26 cellular contexts compared by ENCODE assay signal in the genomic region with DNA sequence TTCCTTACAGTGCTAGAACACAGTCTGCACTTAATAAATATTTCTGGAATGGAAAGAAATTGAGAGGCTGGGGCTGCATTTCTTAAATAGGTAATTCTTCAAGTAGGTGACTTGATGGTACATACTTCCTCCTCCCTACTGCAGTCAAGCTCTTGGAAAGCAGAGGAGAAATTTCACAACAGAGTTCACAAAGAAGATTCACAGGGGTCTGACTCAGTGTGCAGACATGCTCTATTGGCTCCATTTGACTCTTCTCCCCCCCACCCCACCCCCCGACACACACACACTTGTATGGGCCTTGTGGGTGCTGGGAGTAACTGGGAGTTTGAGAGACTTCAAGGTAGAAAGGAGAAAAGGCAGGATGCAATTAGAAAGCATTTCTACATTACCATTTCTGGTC. TPM values are rescaled to one million over a fixed set of nuclear protein-coding genes. Genes with fewer than 3 reads are reported as not detected.
DNase-seq lines count a peak whose midpoint lies in the region; ATAC-seq and TF ChIP-seq lines count a peak whose summit lies in the region.
"Had no signal": no experiment of that assay in that cellular context is flagged by ENCODE, and none has a peak within 500 bp of the region (broad histone marks: within the 10 kb centered on the region; RNA-seq: fewer than 3 reads in every experiment).

No MANE protein-coding gene starts in this region.

- peaks cover 1% of the 10 kb centered on the region for H3K4me1 Mint-ChIP-seq in activated naive CD8-positive, alpha-beta T cell treated with anti-CD3 and anti-CD28 coated beads for 36 hours
- H3K4me1 Mint-ChIP-seq: activated B cell treated with CpG ODN at 0.5 μM for 24 hours; activated naive CD8-positive, alpha-beta T cell treated with anti-CD3 and anti-CD28 coated beads, Interleukin-2, amount 10 ng/mL, durations not matched to agents 7 days and 5 days had no signal

- WGBS in GM23248 (ENCODE audit: low coverage in 1 of 2, low lambda C conversion rate in 2 of 2, missing lambda C conversion rate in 2 of 2), 2 experiments = 18 to 29% methylated on average over 1 of the region's 1 CpG

- peaks cover 23% of the 10 kb centered on the region for H3K27me3 ChIP-seq in GM23248 (replicated peaks; ENCODE audit: insufficient read depth)
- H3K27me3 ChIP-seq: testis had no signal

- H4K20me1 ChIP-seq in GM23248 (ENCODE audit: insufficient read depth) = no peaks in the 10 kb centered on the region
- H4K20me1 ChIP-seq: BLaER1 treated with 17β-estradiol and CSF1 and Interleukin-3, amounts not matched to agents 10 nM and 100 nM had no signal

- H3K4me3 ChIP-seq in GM23248 (no peak overlapping the region), choroid plexus epithelial cell (ENCODE audit: low read depth, low read length) (no peak overlapping the region), coronary artery (no peak overlapping the region)
- H3K4me3 ChIP-seq: BLaER1 treated with 17β-estradiol and CSF1 and Interleukin-3, amounts not matched to agents 10 nM and 100 nM; gastroesophageal sphincter; testis had no signal

- no peaks in the 10 kb centered on the region for H3K36me3 ChIP-seq in GM23248 (ENCODE audit: low read depth)
- H3K36me3 ChIP-seq: BLaER1 treated with 17β-estradiol and CSF1 and Interleukin-3, amounts not matched to agents 10 nM and 100 nM; gastroesophageal sphincter had no signal

- H3K27me3 Mint-ChIP-seq in activated naive CD8-positive, alpha-beta T cell treated with anti-CD3 and anti-CD28 coated beads for 36 hours = peaks cover 21% of the 10 kb centered on the region

- H3K9me3 Mint-ChIP-seq in activated naive CD8-positive, alpha-beta T cell treated with anti-CD3 and anti-CD28 coated beads for 36 hours = no peaks in the 10 kb centered on the region
- H3K9me3 Mint-ChIP-seq: activated B cell treated with CpG ODN at 0.5 μM for 24 hours had no signal

- ATAC-seq in left lobe of liver = no peak
- ATAC-seq: gastroesophageal sphincter, SK-N-SH treated with all-trans-retinoic acid at 6 μM for 48 hours had no signal

- H3K27ac ChIP-seq in GM23248 = no peak overlapping the region
- H3K27ac ChIP-seq in coronary artery = no peak overlapping the region
- H3K27ac ChIP-seq: BLaER1 treated with 17β-estradiol and CSF1 and Interleukin-3, amounts not matched to agents 10 nM and 100 nM; gastroesophageal sphincter; KMS-11; testis had no signal

- H2AFZ ChIP-seq in GM23248 = no peak overlapping the region

- H3K4me1 ChIP-seq in GM23248 (ENCODE audit: insufficient read depth) = no peaks in the 10 kb centered on the region
- H3K4me1 ChIP-seq: BLaER1 treated with 17β-estradiol and CSF1 and Interleukin-3, amounts not matched to agents 10 nM and 100 nM; testis had no signal

- H3K27ac Mint-ChIP-seq in activated naive CD8-positive, alpha-beta T cell treated with anti-CD3 and anti-CD28 coated beads for 36 hours = no peak overlapping the region
- H3K27ac Mint-ChIP-seq: activated B cell treated with CpG ODN at 0.5 μM for 24 hours; activated naive CD8-positive, alpha-beta T cell treated with anti-CD3 and anti-CD28 coated beads, Interleukin-2, amount 10 ng/mL, durations not matched to agents 7 days and 5 days; activated T-helper 2 cell treated with anti-CD3 and anti-CD28 coated beads, Interferon-gamma antibody, Interleukin-2, Interleukin-4, amounts not matched to agents 10 μg/mL and 5 μg/mL and 100 μg/mL, durations not matched to agents 14 hours and 24 hours and 36 hours; memory B cell; T-helper 2 cell treated with Interferon-gamma antibody and Interleukin-4, amounts not matched to agents 5 μg/mL and 100 μg/mL, for 36 hours had no signal

- no peak overlapping the region for H3K4me3 Mint-ChIP-seq in activated naive CD8-positive, alpha-beta T cell treated with anti-CD3 and anti-CD28 coated beads for 36 hours
- H3K4me3 Mint-ChIP-seq: activated B cell treated with CpG ODN at 0.5 μM for 24 hours; activated naive CD8-positive, alpha-beta T cell treated with anti-CD3 and anti-CD28 coated beads, Interleukin-2, amount 10 ng/mL, durations not matched to agents 7 days and 5 days; memory B cell; T-helper 2 cell treated with Interferon-gamma antibody and Interleukin-4, amounts not matched to agents 5 μg/mL and 100 μg/mL, for 36 hours had no signal

- H3K4me2 ChIP-seq in GM23248 (ENCODE audit: unreplicated experiment) = no peak overlapping the region
- H3K4me2 ChIP-seq: BLaER1 treated with 17β-estradiol and CSF1 and Interleukin-3, amounts not matched to agents 10 nM and 100 nM; KMS-11 had no signal

- no peaks in the 10 kb centered on the region for H3K36me3 Mint-ChIP-seq in activated naive CD8-positive, alpha-beta T cell treated with anti-CD3 and anti-CD28 coated beads for 36 hours
- H3K36me3 Mint-ChIP-seq: activated naive CD8-positive, alpha-beta T cell treated with anti-CD3 and anti-CD28 coated beads, Interleukin-2, amount 10 ng/mL, durations not matched to agents 7 days and 5 days; memory B cell had no signal

- DNase-seq in GM23248 = peak; percentile 21
- peak; percentile 85 for DNase-seq in choroid plexus epithelial cell (ENCODE audit: low read depth)
- DNase-seq in iris pigment epithelial cell (ENCODE audit: low read depth) = peak; percentile 94
- DNase-seq in coronary artery (ENCODE audit: low spot score) = no peak
- no peak for DNase-seq in activated naive CD8-positive, alpha-beta T cell treated with anti-CD3 and anti-CD28 coated beads for 36 hours
- DNase-seq in left lobe of liver (ENCODE audit: low spot score) = no peak
- no peak for DNase-seq in NCI-H510A treated with DMSO at 0.1 percent for 48 hours (lab: John Stamatoyannopoulos, UW)
- DNase-seq: activated B cell treated with CpG ODN at 0.5 μM for 24 hours; activated CD4-positive, alpha-beta T cell treated with anti-CD3 and anti-CD28 coated beads, Interleukin-2, amount 50 U/mL, for 4 hours; activated CD8-positive, alpha-beta memory T cell treated with anti-CD3 and anti-CD28 coated beads, Interleukin-2, amount 50 U/mL, for 4 hours; activated naive CD8-positive, alpha-beta T cell treated with anti-CD3 and anti-CD28 coated beads, Interleukin-2, amount 10 ng/mL, durations not matched to agents 7 days and 5 days; dermis blood vessel endothelial cell; left cardiac atrium; NCI-H187; NCI-H2227 treated with DMSO at 0.1 percent for 48 hours; NCI-H774; stimulated activated CD4-positive, alpha-beta T cell treated with anti-CD3 and anti-CD28 coated beads, Interleukin-4, amount 100 ng/mL, for 1 hour; stimulated activated naive CD4-positive, alpha-beta T cell; testis had no signal

- TF ChIP-seq CTCF in choroid plexus epithelial cell (conservative IDR thresholded peaks at IDR 0.05; ENCODE audit: low read depth, low read length) = no peak
- TF ChIP-seq CTCF in coronary artery (IDR thresholded peaks at IDR 0.05) = no peak

- H3K9ac ChIP-seq in GM23248 = no peak overlapping the region
- H3K9ac ChIP-seq: BLaER1 treated with 17β-estradiol and CSF1 and Interleukin-3, amounts not matched to agents 10 nM and 100 nM; KMS-11 had no signal

- H3K79me2 ChIP-seq in GM23248 (ENCODE audit: insufficient read depth) = no peaks in the 10 kb centered on the region

- no peaks in the 10 kb centered on the region for H3K9me2 ChIP-seq in GM23248 (ENCODE audit: insufficient read depth)

- in situ Hi-C loops in GM23248 (cut with MboI) = no loop called here

- no peaks in the 10 kb centered on the region for H3K9me3 ChIP-seq in GM23248 (ENCODE audit: low read depth)
- H3K9me3 ChIP-seq: BLaER1 treated with 17β-estradiol and CSF1 and Interleukin-3, amounts not matched to agents 10 nM and 100 nM; gastroesophageal sphincter; testis had no signal

- H3F3A ChIP-seq in GM23248 (ENCODE audit: insufficient read depth) = no peaks in the 10 kb centered on the region

RNA-seq across cellular contexts. Expression of gene MYOCD, which starts 6.2 kb away (rescaled TPM):
- total RNA-seq in GM23248 (2014; rRNA removed; shearing (Covaris generic)) = under 0.01 TPM in 2 replicates
- polyA plus RNA-seq in GM23248 (2016; fragmentation: Nextera tagmentation; extraction: Ambion mirVana) = 0.09 TPM in 1 of 2 replicates, not detected in the other
- total RNA-seq in activated naive CD8-positive, alpha-beta T cell treated with anti-CD3 and anti-CD28 coated beads for 36 hours = not detected
- 0.23 TPM for total RNA-seq in left lobe of liver
- total RNA-seq: activated naive CD8-positive, alpha-beta T cell treated with anti-CD3 and anti-CD28 coated beads, Interleukin-2, amount 10 ng/mL, durations not matched to agents 7 days and 5 days; activated T-helper 2 cell treated with anti-CD3 and anti-CD28 coated beads, Interferon-gamma antibody, Interleukin-2, Interleukin-4, amounts not matched to agents 10 μg/mL and 5 μg/mL and 100 μg/mL, durations not matched to agents 14 hours and 24 hours and 36 hours had no signal

Comparison
In these comparisons a context has a peak if more than half of its experiments do, and no peak if none do; other contexts are left out.
1. DNase-seq: peak in GM23248 (single experiment), choroid plexus epithelial cell (single experiment) and iris pigment epithelial cell (single experiment); none in coronary artery (single experiment), activated naive CD8-positive, alpha-beta T cell treated with anti-CD3 and anti-CD28 coated beads for 36 hours (single experiment), left lobe of liver (single experiment) and NCI-H510A treated with DMSO at 0.1 percent for 48 hours (single experiment).